In genomic region chr19:5330307-5330720, GRCh38 we compare ENCODE assay signal across 23 cellular contexts. TPM values are rescaled to one million over a fixed set of nuclear protein-coding genes. Genes with fewer than 3 reads are reported as not detected.
DNase-seq lines count a peak whose midpoint lies in the region; ATAC-seq, FAIRE-seq and TF ChIP-seq lines count a peak whose summit lies in the region.
"Had no signal": no experiment of that assay in that cellular context is flagged by ENCODE, and none has a peak within 500 bp of the region (broad histone marks: within the 10 kb centered on the region; RNA-seq: fewer than 3 reads in every experiment).

No MANE protein-coding gene starts in this region.

- RAD21 ChIA-PET in GM12878 (lab: Charles Lee; ENCODE audit: unreplicated experiment): interaction anchor here (0.5 to 2.1 kb wide), 3 partner anchors 9 to 1258 kb away, joined by 3 to 6 read pairs (median 5); partner anchors contain the start of gene PTPRS

- H3K4me3 ChIP-seq in GM06990 (replicated peaks; ENCODE audit: low read depth, low read length): no peak overlapping the region
- H3K4me3 ChIP-seq in GM12878: no peak overlapping the region
- H3K4me3 ChIP-seq: MG63 had no signal

- TF ChIP-seq POLR2A in GM12878 (IDR thresholded peaks at IDR 0.05; ENCODE audit: low read depth, low read length): no peak

- no peak for FAIRE-seq in GM12878 (lab: Jason Lieb, UNC)
- FAIRE-seq: G401.6 had no signal

- no TSS peak for BruUV-seq in GM12878 (replicated peaks; lab: Mats Ljungman, UMichigan)

- no peak overlapping the region for H2AFZ ChIP-seq in GM12878 (ENCODE audit: control insufficient read depth, low read depth, low read length)

- H3K4me3 Mint-ChIP-seq in stimulated activated effector memory CD8-positive, alpha-beta T cell treated with anti-CD3 and anti-CD28 coated beads, Interleukin-12 subunit alpha, Interleukin-12 subunit beta, amount 100 ng/mL, for 72 hours: no peak overlapping the region

- TF ChIP-seq RAD21 in GM12878 (IDR thresholded peaks at IDR 0.05; ENCODE audit: insufficient read depth, low read depth, low read length): no peak

- H3K27ac Mint-ChIP-seq in stimulated activated effector memory CD8-positive, alpha-beta T cell treated with anti-CD3 and anti-CD28 coated beads, Interleukin-12 subunit alpha, Interleukin-12 subunit beta, amount 100 ng/mL, for 72 hours: no peak overlapping the region

- peak; percentile 75 for DNase-seq in GM06990 (ENCODE audit: extremely low read depth, insufficient read length)
- DNase-seq in GM13976 (ENCODE audit: low spot score): peak; percentile 81
- DNase-seq in GM12878 (ENCODE audit: low read depth, low spot score): no peak
- DNase-seq in stimulated activated effector memory CD8-positive, alpha-beta T cell treated with anti-CD3 and anti-CD28 coated beads, Interleukin-12 subunit alpha, Interleukin-12 subunit beta, amount 100 ng/mL, for 72 hours (ENCODE audit: low spot score in 2 of 2): no peak
- DNase-seq in G401 (ENCODE audit: low spot score): no peak
- no peak for DNase-seq in ureter (ENCODE audit: low spot score)
- no peak for DNase-seq in cardiac septum (ENCODE audit: low spot score)
- DNase-seq in activated naive CD4-positive, alpha-beta T cell treated with Interleukin-2 at 50 U/mL for 16 hours: no peak
- DNase-seq: ACHN, DMS79 treated with DMSO at 0.1 percent for 48 hours, H7, IMR-90, Kasumi-1, MG63, NCI-H1092, NCI-H146, NCI-H2081, NCI-H748 treated with DMSO at 0.1 percent for 48 hours, OCI-M1, Right ventricle myocardium superior, SW 1271 had no signal

- peak overlapping the region; percentile 16; the same call in 1 of the 2 replicates for H3K9ac ChIP-seq in GM12878 (ENCODE audit: control insufficient read depth, insufficient read depth, low read length)

- no peaks in the 10 kb centered on the region for H3K36me3 Mint-ChIP-seq in stimulated activated effector memory CD8-positive, alpha-beta T cell treated with anti-CD3 and anti-CD28 coated beads, Interleukin-12 subunit alpha, Interleukin-12 subunit beta, amount 100 ng/mL, for 72 hours

- intact Hi-C loops in GM12878 (cut with micrococcal nuclease; ENCODE audit: unreplicated experiment): loop anchor here (10.0 kb wide), 1 partner anchor 46 kb away; no protein-coding TSS in a partner anchor
- intact Hi-C loops in cardiac septum (cut with DNase I): no loop called here

- H3K9me3 ChIP-seq in GM12878 (replicated peaks; ENCODE audit: control insufficient read depth, insufficient read depth, low read length): no peaks in the 10 kb centered on the region; the same call in 2 of the 3 replicates
- H3K9me3 ChIP-seq: MG63 had no signal

- WGBS in GM12878 (ENCODE audit: insufficient coverage, insufficient replicate concordance, low lambda C conversion rate, missing lambda C conversion rate): 1% methylated on average over 10 of the region's 10 CpGs

- TF ChIP-seq CTCF in GM06990 (IDR thresholded peaks at IDR 0.05; ENCODE audit: insufficient read depth, low read length, poor library complexity, severe bottlenecking): no peak
- no peak for TF ChIP-seq CTCF in GM13976 (IDR thresholded peaks at IDR 0.05; ENCODE audit: borderline replicate concordance, control extremely low read depth, extremely low read depth, insufficient read depth, missing control alignments)
- no peak for TF ChIP-seq CTCF in GM12878 (IDR thresholded peaks at IDR 0.05 in 2 of 3, conservative IDR thresholded peaks at IDR 0.05 in 1 of 3; ENCODE audit: control insufficient read depth in 2 of 3, extremely low read depth in 1 of 3, insufficient read depth in 1 of 3, low read depth in 3 of 3, low read length in 3 of 3)

- SMC1A ChIA-PET in GM12878 (lab: Charles Lee; ENCODE audit: uncharacterized antibody, unreplicated experiment): interaction anchor here (2.0 kb wide), 1 partner anchor 9 kb away, joined by 6 read pairs; no protein-coding TSS in a partner anchor

- H3K4me2 ChIP-seq in GM12878 (ENCODE audit: control insufficient read depth, insufficient read depth): peak overlapping the region; percentile 71

- TF ChIP-seq EP300 in GM12878 (IDR thresholded peaks at IDR 0.05; ENCODE audit: borderline replicate concordance in 1 of 2, control insufficient read depth in 1 of 2, low read depth in 2 of 2, low read length in 2 of 2): peak; percentile 66 to 72; a peak in 3 of 4 replicates

- H3K27me3 ChIP-seq in GM06990 (replicated peaks; ENCODE audit: control insufficient read depth, insufficient read depth, low read length): no peaks in the 10 kb centered on the region; the same call in none of the 2 replicates
- no peaks in the 10 kb centered on the region for H3K27me3 ChIP-seq in GM12878 (replicated peaks in 1 of 2; ENCODE audit: control insufficient read depth in 2 of 2, insufficient read depth in 2 of 2, low read length in 1 of 2)

- H3K36me3 ChIP-seq in GM06990 (ENCODE audit: control insufficient read depth, insufficient read depth, low read length): no peaks in the 10 kb centered on the region
- H3K36me3 ChIP-seq in GM12878 (ENCODE audit: control insufficient read depth in 2 of 2, insufficient read depth in 2 of 2, low read length in 1 of 2): no peaks in the 10 kb centered on the region
- H3K36me3 ChIP-seq: MG63 had no signal

- H4K20me1 ChIP-seq in GM12878 (ENCODE audit: control insufficient read depth, insufficient read depth): no peaks in the 10 kb centered on the region

- CTCF ChIA-PET in GM12878 (lab: Yijun Ruan, JAX): interaction anchor here (0.6 to 1.9 kb wide), 2 partner anchors 8 to 54 kb away, joined by 3 to 8 read pairs; no protein-coding TSS in a partner anchor

- H3K4me1 Mint-ChIP-seq in stimulated activated effector memory CD8-positive, alpha-beta T cell treated with anti-CD3 and anti-CD28 coated beads, Interleukin-12 subunit alpha, Interleukin-12 subunit beta, amount 100 ng/mL, for 72 hours: peaks cover 4% of the 10 kb centered on the region

- no peaks in the 10 kb centered on the region for H3K79me2 ChIP-seq in GM12878 (ENCODE audit: control insufficient read depth, insufficient read depth, low read length)

- in situ Hi-C loops in GM13976 (cut with MboI; ENCODE audit: low sequenced_read_pairs, unreplicated experiment) (no loop called here), GM12878 (cut with MboI) (no loop called here), G401 (cut with HindIII; ENCODE audit: low sequenced_read_pairs) (no loop called here)

- H3K4me1 ChIP-seq in GM12878 (ENCODE audit: control insufficient read depth, insufficient read depth, low read length): peaks cover 23% of the 10 kb centered on the region

- POLR2A ChIA-PET in GM12878 (lab: Charles Lee): interaction anchor here (0.7 to 1.1 kb wide), 2 partner anchors 9 to 10 kb away, joined by 3 to 4 read pairs; no protein-coding TSS in a partner anchor

- peak; percentile 92 for ATAC-seq in GM12878
- peak; percentile 24 for ATAC-seq in stimulated activated effector memory CD8-positive, alpha-beta T cell treated with anti-CD3 and anti-CD28 coated beads, Interleukin-12 subunit alpha, Interleukin-12 subunit beta, amount 100 ng/mL, for 72 hours

- no peak overlapping the region for H3K27ac ChIP-seq in GM12878 (ENCODE audit: control insufficient read depth, insufficient read depth)
- H3K27ac ChIP-seq: HL-60 had no signal

- H3K9me3 Mint-ChIP-seq in stimulated activated effector memory CD8-positive, alpha-beta T cell treated with anti-CD3 and anti-CD28 coated beads, Interleukin-12 subunit alpha, Interleukin-12 subunit beta, amount 100 ng/mL, for 72 hours: no peaks in the 10 kb centered on the region

TF ChIP-seq in GM12878, 131 proteins besides CTCF, POLR2A, EP300 and RAD21 (continues in another document):
- TF ChIP-seq ZBTB4 (CRISPR knock-in tag; IDR thresholded peaks at IDR 0.05) (no peak), ZNF622 (IDR thresholded peaks at IDR 0.05) (no peak), YY1 (IDR thresholded peaks at IDR 0.05; ENCODE audit: low read depth, low read length) (no peak), ESRRA (IDR thresholded peaks at IDR 0.05; ENCODE audit: low read length) (no peak)

RNA-seq across cellular contexts. Expression of gene PTPRS, which starts 10.3 kb away (rescaled TPM):
- 98.4 and 119 TPM in 2 replicates for total RNA-seq in GM12878 (2013; cell fraction: nucleolus; rRNA removed)
- total RNA-seq in GM12878 (2014; rRNA removed) (1.1 and 1.2 TPM in 2 replicates), GM12878 (2014; rRNA removed; fragmentation: Illumina TruSeq; extraction: Trizol) (0.64 and 0.85 TPM in 2 replicates), GM12878 (2021) (3.4 and 3.5 TPM in 2 replicates), ureter (163 TPM), cardiac septum (37.5 TPM)
- polyA plus RNA-seq in GM12878 (2011; ENCODE audit: low read depth): 2.1 TPM
- polyA plus RNA-seq in GM12878 (2011; rRNA removed) (16.0 and 32.1 TPM in 2 replicates), GM12878 (2014; fragmentation: Illumina TruSeq; extraction: Trizol) (0.14 and 0.57 TPM in 2 replicates), GM12878 (2014; fragmentation: Nextera tagmentation; extraction: Ambion mirVana) (under 1 TPM; 0.09 to 0.23 TPM), GM12878 (2014; rRNA removed) (1.2 and 1.6 TPM in 2 replicates), GM12878 (2016; fragmentation: Nextera tagmentation; extraction: Ambion mirVana) (under 1 TPM; 0.13 to 0.57 TPM)
- 35.9 and 45.1 TPM in 2 replicates for polyA plus RNA-seq in GM12878 (2011; cell fraction: cytosol; rRNA removed)
- 194 and 236 TPM in 2 replicates for polyA plus RNA-seq in GM12878 (2011; cell fraction: nucleus; rRNA removed)
- 3.4 and 4.4 TPM in 2 replicates for polyA plus RNA-seq in GM12878 (2012)
- 71.4 and 114 TPM in 2 replicates for polyA minus RNA-seq in GM12878 (2011; rRNA and poly(A)+ RNA removed)
- polyA minus RNA-seq in GM12878 (2011; cell fraction: cytosol; rRNA and poly(A)+ RNA removed): 59.1 and 59.7 TPM in 2 replicates
- 41.0 and 72.5 TPM in 2 replicates for polyA minus RNA-seq in GM12878 (2011; cell fraction: nucleus; rRNA and poly(A)+ RNA removed)
- total RNA-seq in G401 (2014; rRNA removed; shearing (Covaris generic)): 137 and 168 TPM in 2 replicates

Comparison
In these comparisons a context has a peak if more than half of its experiments do, and no peak if none do; other contexts are left out.
1. DNase-seq: peak in GM06990 (single experiment) and GM13976 (single experiment); none in GM12878 (single experiment), stimulated activated effector memory CD8-positive, alpha-beta T cell treated with anti-CD3 and anti-CD28 coated beads, Interleukin-12 subunit alpha, Interleukin-12 subunit beta, amount 100 ng/mL, for 72 hours (0 of 2), G401 (single experiment), ureter (single experiment), cardiac septum (single experiment) and activated naive CD4-positive, alpha-beta T cell treated with Interleukin-2 at 50 U/mL for 16 hours (single experiment).